10 cellular contexts compared by ENCODE assay signal in the genomic region with DNA sequence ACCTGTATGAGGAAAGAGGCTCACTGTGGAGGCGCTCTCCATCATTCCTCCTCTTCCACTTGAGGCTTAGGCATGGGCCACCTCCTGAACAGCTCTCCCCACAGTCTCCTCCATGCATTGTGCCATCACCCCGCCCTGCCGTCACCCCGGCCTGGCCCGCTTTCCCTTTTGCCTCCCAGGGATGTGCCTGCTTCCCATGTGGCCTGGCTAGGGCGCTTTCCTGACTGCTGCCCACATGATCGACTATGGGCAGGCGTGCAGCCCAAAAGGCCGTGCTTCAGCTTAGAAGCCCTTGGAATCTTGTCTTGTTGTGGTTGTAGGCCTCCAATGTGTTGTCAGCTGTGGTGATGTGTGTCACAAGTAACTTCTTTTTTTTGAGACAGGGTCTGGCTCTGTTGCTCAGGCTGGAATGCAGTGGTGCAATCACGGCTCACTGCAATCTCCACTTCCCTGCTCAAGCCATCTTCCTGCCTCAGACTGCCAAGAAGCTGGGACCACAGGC. TPM values are rescaled to one million over a fixed set of nuclear protein-coding genes. Genes with fewer than 3 reads are reported as not detected.
A peak's percentile ranks its signal among the peaks of the same experiment; 100 is the strongest.
DNase-seq lines count a peak whose midpoint lies in the region; ATAC-seq, FAIRE-seq and TF ChIP-seq lines count a peak whose summit lies in the region.
"Had no signal": no experiment of that assay in that cellular context is flagged by ENCODE, and none has a peak within 500 bp of the region (broad histone marks: within the 10 kb centered on the region; RNA-seq: fewer than 3 reads in every experiment).

No MANE protein-coding gene starts in this region.

- H3K4me2 ChIP-seq in mammary epithelial cell (ENCODE audit: insufficient read depth, low read depth, low read length): no peak overlapping the region
- peak overlapping the region; percentile 96 for H3K4me2 ChIP-seq in HepG2 (ENCODE audit: low read depth, low read length)

- H3K79me2 ChIP-seq in mammary epithelial cell (ENCODE audit: insufficient read depth, low read length) (no peaks in the 10 kb centered on the region), HepG2 (ENCODE audit: insufficient read depth, low read length) (peaks cover 59% of the 10 kb centered on the region)

- no peak for DNase-seq in MCF 10A (ENCODE audit: unreplicated experiment)
- DNase-seq in mammary epithelial cell: no peak
- DNase-seq in activated naive CD8-positive, alpha-beta T cell treated with anti-CD3 and anti-CD28 coated beads, Interleukin-2, amount 50 U/mL, for 24 hours: no peak
- DNase-seq in HepG2 (ENCODE audit: low spot score): no peak
- DNase-seq in upper lobe of left lung: peak; percentile 75 to 80
- DNase-seq in KBM-7: no peak
- DNase-seq in middle frontal gyrus (ENCODE audit: extremely low spot score, low spot score): no peak
- DNase-seq: C1 segment of cervical spinal cord had no signal

- peaks cover 33% of the 10 kb centered on the region for H3K36me3 Mint-ChIP-seq in MCF 10A (ENCODE audit: insufficient read depth, unreplicated experiment)
- H3K36me3 Mint-ChIP-seq in activated naive CD8-positive, alpha-beta T cell treated with anti-CD3 and anti-CD28 coated beads, Interleukin-2, amount 50 U/mL, for 24 hours (ENCODE audit: low read depth): peaks cover 34% of the 10 kb centered on the region

- H2AFZ ChIP-seq in mammary epithelial cell (ENCODE audit: low read depth, low read length): no peak overlapping the region
- H2AFZ ChIP-seq in HepG2 (ENCODE audit: low read length): no peak overlapping the region

- no peak for TF ChIP-seq POLR2A in HepG2 (IDR thresholded peaks at IDR 0.05; ENCODE audit: insufficient read depth in 1 of 2, low read depth in 2 of 2, low read length in 2 of 2)
- peak in 1 of 4 donors; percentile 25 for TF ChIP-seq POLR2A in upper lobe of left lung (IDR thresholded peaks at IDR 0.05)

- peaks cover 10% of the 10 kb centered on the region for H3K4me1 ChIP-seq in mammary epithelial cell (ENCODE audit: insufficient read depth, low read length)
- peaks cover 54% of the 10 kb centered on the region for H3K4me1 ChIP-seq in HepG2 (ENCODE audit: insufficient read depth, low read length)
- H3K4me1 ChIP-seq in upper lobe of left lung: peaks cover 20 to 43% (median 37%) of the 10 kb centered on the region in 4 donors

- H3K9me3 ChIP-seq in mammary epithelial cell (replicated peaks; ENCODE audit: insufficient read depth, low read length): no peaks in the 10 kb centered on the region
- no peaks in the 10 kb centered on the region for H3K9me3 ChIP-seq in HepG2 (ENCODE audit: low read length)
- H3K9me3 ChIP-seq in upper lobe of left lung: no peaks in the 10 kb centered on the region

- no peak overlapping the region for H3K27ac ChIP-seq in mammary epithelial cell (ENCODE audit: insufficient read depth, low read depth, low read length)
- peak overlapping the region; percentile 84 for H3K27ac ChIP-seq in HepG2 (ENCODE audit: extremely low read length, insufficient read depth, low read length)
- H3K27ac ChIP-seq in upper lobe of left lung: peak overlapping the region; percentile 89 to 95 (median 91)

- H4K20me1 ChIP-seq in mammary epithelial cell (ENCODE audit: insufficient read depth, low read length) (no peaks in the 10 kb centered on the region), HepG2 (ENCODE audit: insufficient read depth, low read length) (0 out of 2 replicates have a peak, but pooled peaks cover 2% of the 10 kb centered on the region)

- BruUV-seq in MCF 10A (replicated peaks; lab: Mats Ljungman, UMichigan) (no TSS peak), mammary epithelial cell (replicated peaks; lab: Mats Ljungman, UMichigan) (no TSS peak), HepG2 (replicated peaks; lab: Mats Ljungman, UMichigan) (no TSS peak)

- ATAC-seq in activated naive CD8-positive, alpha-beta T cell treated with anti-CD3 and anti-CD28 coated beads, Interleukin-2, amount 50 U/mL, for 24 hours: no peak
- ATAC-seq in HepG2: no peak
- peak; percentile 42 to 56 for ATAC-seq in upper lobe of left lung (ENCODE audit: low FRiP score in 2 of 2)
- no peak for ATAC-seq in SK-N-SH treated with all-trans-retinoic acid at 6 μM for 48 hours

- H3K9ac ChIP-seq in mammary epithelial cell (ENCODE audit: insufficient read depth, low read length) (no peak overlapping the region), HepG2 (ENCODE audit: insufficient read depth, low read depth, low read length) (peak overlapping the region; percentile 92; the same call in 1 of the 2 replicates)

- H3K27ac Mint-ChIP-seq in MCF 10A (ENCODE audit: low read depth, unreplicated experiment): peak overlapping the region; percentile 93
- H3K27ac Mint-ChIP-seq in activated naive CD8-positive, alpha-beta T cell treated with anti-CD3 and anti-CD28 coated beads, Interleukin-2, amount 50 U/mL, for 24 hours: no peak overlapping the region

- H3K4me3 Mint-ChIP-seq in MCF 10A (ENCODE audit: unreplicated experiment): peak overlapping the region; percentile 84
- peak overlapping the region; percentile 88 for H3K4me3 Mint-ChIP-seq in activated naive CD8-positive, alpha-beta T cell treated with anti-CD3 and anti-CD28 coated beads, Interleukin-2, amount 50 U/mL, for 24 hours

- 73% methylated on average over 6 of the region's 10 CpGs for WGBS in mammary epithelial cell (ENCODE audit: low coverage, missing lambda C conversion rate)
- 91% methylated on average over 7 of the region's 10 CpGs for whole genome bisulfite sequencing in HepG2 (ENCODE audit: low lambda C conversion rate)
- WGBS in upper lobe of left lung, 2 donors: 56 to 77% methylated on average over 10 of the region's 10 CpGs

- in situ Hi-C loops in mammary epithelial cell (cut with MboI; ENCODE audit: low sequenced_read_pairs in 2 of 2): no loop called here
- in situ Hi-C loops in HepG2 (cut with HindIII; ENCODE audit: extremely low pct_ligation_motif_present, low pct_unique_long_range_greater_than_20kb): no loop called here
- in situ Hi-C loops in KBM-7 (cut with MboI; ENCODE audit: low pct_unique_long_range_greater_than_20kb, low sequenced_read_pairs): no loop called here

- no peaks in the 10 kb centered on the region for H3K9me3 Mint-ChIP-seq in MCF 10A (ENCODE audit: unreplicated experiment)
- no peaks in the 10 kb centered on the region for H3K9me3 Mint-ChIP-seq in activated naive CD8-positive, alpha-beta T cell treated with anti-CD3 and anti-CD28 coated beads, Interleukin-2, amount 50 U/mL, for 24 hours

- TF ChIP-seq RAD21 in HepG2 (CRISPR knock-in tag; IDR thresholded peaks at IDR 0.05): no peak

- POLR2A ChIA-PET in MCF 10A (lab: Yijun Ruan, JAX) (no interaction called here), HepG2 (lab: Yijun Ruan, JAX) (interaction anchor here (1.3 to 5.4 kb wide), 4 partner anchors 11 to 80 kb away, joined by 3 to 41 read pairs (median 8); a partner anchor contains a TSS)

- no peaks in the 10 kb centered on the region for H3K27me3 ChIP-seq in mammary epithelial cell (ENCODE audit: insufficient read depth, low read length)
- H3K27me3 ChIP-seq in HepG2 (ENCODE audit: control insufficient read depth in 1 of 2, insufficient read depth in 2 of 2, low read length in 2 of 2): no peaks in the 10 kb centered on the region; a peak in 1 of 5 replicates
- no peaks in the 10 kb centered on the region for H3K27me3 ChIP-seq in upper lobe of left lung

- peaks cover 24% of the 10 kb centered on the region for H3K4me1 Mint-ChIP-seq in MCF 10A (ENCODE audit: insufficient read depth, unreplicated experiment)
- H3K4me1 Mint-ChIP-seq in activated naive CD8-positive, alpha-beta T cell treated with anti-CD3 and anti-CD28 coated beads, Interleukin-2, amount 50 U/mL, for 24 hours: peaks cover 39% of the 10 kb centered on the region

- no peaks in the 10 kb centered on the region for H3K27me3 Mint-ChIP-seq in MCF 10A (ENCODE audit: insufficient read depth, unreplicated experiment)
- H3K27me3 Mint-ChIP-seq in activated naive CD8-positive, alpha-beta T cell treated with anti-CD3 and anti-CD28 coated beads, Interleukin-2, amount 50 U/mL, for 24 hours: no peaks in the 10 kb centered on the region

- TF ChIP-seq CTCF in MCF 10A (IDR thresholded peaks at IDR 0.05; ENCODE audit: unreplicated experiment): no peak
- no peak for TF ChIP-seq CTCF in mammary epithelial cell (conservative IDR thresholded peaks at IDR 0.05 in 1 of 2, IDR thresholded peaks at IDR 0.05 in 1 of 2; ENCODE audit: extremely low read depth in 1 of 2, insufficient read depth in 1 of 2, low read depth in 1 of 2, low read length in 2 of 2)
- no peak for TF ChIP-seq CTCF in HepG2 (CRISPR knock-in tag; IDR thresholded peaks at IDR 0.05)
- no peak for TF ChIP-seq CTCF in upper lobe of left lung (IDR thresholded peaks at IDR 0.05)

- H3K36me3 ChIP-seq in mammary epithelial cell (ENCODE audit: insufficient read depth, low read length) (no peaks in the 10 kb centered on the region), HepG2 (replicated peaks in 1 of 2; ENCODE audit: control insufficient read depth in 1 of 2, insufficient read depth in 2 of 2, low read length in 2 of 2) (peaks cover 23 to 51% of the 10 kb centered on the region in 2 experiments), upper lobe of left lung (peaks cover 0 to 18% (median 6%) of the 10 kb centered on the region in 4 donors)

- no peak overlapping the region for H3K4me3 ChIP-seq in mammary epithelial cell (replicated peaks in 1 of 3; ENCODE audit: insufficient read depth in 1 of 3, low read depth in 2 of 3, low read length in 3 of 3)
- peak overlapping the region; percentile 74 to 81 (median 77); a peak in 5 of 6 replicates for H3K4me3 ChIP-seq in HepG2 (replicated peaks in 1 of 3; ENCODE audit: insufficient read depth in 1 of 3, low read depth in 2 of 3, low read length in 3 of 3)
- H3K4me3 ChIP-seq in upper lobe of left lung: no peak overlapping the region

- intact Hi-C loops in MCF 10A (cut with micrococcal nuclease): no loop called here
- intact Hi-C loops in mammary epithelial cell (cut with micrococcal nuclease): no loop called here
- intact Hi-C loops in HepG2 (cut with micrococcal nuclease; ENCODE audit: unreplicated experiment): no loop called here

- dilution Hi-C loops in mammary epithelial cell (cut with HindIII; ENCODE audit: low sequenced_read_pairs): no loop called here

- TF ChIP-seq EP300 in HepG2 (IDR thresholded peaks at IDR 0.05; ENCODE audit: low read depth in 2 of 2, low read length in 2 of 2) (no peak), HepG2 (CRISPR knock-in tag; IDR thresholded peaks at IDR 0.05; ENCODE audit: borderline replicate concordance) (no peak), upper lobe of left lung (IDR thresholded peaks at IDR 0.05) (no peak)

- no peak for FAIRE-seq in HepG2 (lab: Jason Lieb, UNC)
- FAIRE-seq: TTC549 had no signal

- CTCF ChIA-PET in MCF 10A (lab: Yijun Ruan, JAX): interaction anchor here (1.3 to 2.0 kb wide), 3 partner anchors 10 to 30 kb away, joined by 3 to 8 read pairs (median 4); no protein-coding TSS in a partner anchor
- CTCF ChIA-PET in mammary epithelial cell (lab: Charles Lee; ENCODE audit: low non-redundant PET): no interaction called here
- CTCF ChIA-PET in HepG2 (lab: Yijun Ruan, JAX; ENCODE audit: low intra/inter-chr PET ratio, low total read pairs): no interaction called here

RNA-seq across cellular contexts. Expression of a gene that starts 1.8 kb away (rescaled TPM):
- total RNA-seq in MCF 10A (2022) (3.5 and 3.6 TPM in 2 replicates), mammary epithelial cell (1 to 10 TPM; 1.6 to 8.3 TPM), HepG2 (2016; rRNA removed; fragmentation: Illumina TruSeq; extraction: Trizol) (4.1 and 7.5 TPM in 2 replicates), upper lobe of left lung (100 to 1,000 TPM in 1 of 6 donors, 10 to 100 TPM in 5; 12.1 to 123 (median 24.1) TPM)
- polyA plus RNA-seq in mammary epithelial cell (1.2 TPM), HepG2 (2011; rRNA removed) (3.2 and 3.8 TPM in 2 replicates)
- polyA minus RNA-seq in mammary epithelial cell: 5.7 TPM
- 7.2 and 7.8 TPM in 2 replicates for total RNA-seq in HepG2 (2016; cell fraction: cytosol; rRNA removed; fragmentation: Illumina TruSeq; extraction: Trizol; ENCODE audit: low read depth)
- total RNA-seq in HepG2 (2016; cell fraction: insoluble cytoplasmic fraction; rRNA removed; fragmentation: Illumina TruSeq; extraction: Trizol): 3.7 and 6.7 TPM in 2 replicates
- 4.8 and 5.6 TPM in 2 replicates for total RNA-seq in HepG2 (2016; cell fraction: membrane; rRNA removed; fragmentation: Illumina TruSeq; extraction: Trizol)
- total RNA-seq in HepG2 (2016; cell fraction: nucleus; rRNA removed; fragmentation: Illumina TruSeq; extraction: Trizol): 17.1 and 19.7 TPM in 2 replicates
- polyA plus RNA-seq in HepG2 (2011; cell fraction: cytosol; rRNA removed): 2.5 and 2.7 TPM in 2 replicates
- polyA plus RNA-seq in HepG2 (2011; cell fraction: nucleus; rRNA removed): 4.0 and 4.3 TPM in 2 replicates
- 1.2 and 1.4 TPM in 2 replicates for polyA plus RNA-seq in HepG2 (2012)
- 0.95 and 2.7 TPM in 2 replicates for polyA plus RNA-seq in HepG2 (2016; cell fraction: cytosol; fragmentation: Illumina TruSeq; extraction: Trizol; ENCODE audit: low read depth)
- 1.9 and 3.9 TPM in 2 replicates for polyA plus RNA-seq in HepG2 (2016; cell fraction: insoluble cytoplasmic fraction; fragmentation: Illumina TruSeq; extraction: Trizol; ENCODE audit: low read depth)
- polyA plus RNA-seq in HepG2 (2016; cell fraction: membrane; fragmentation: Illumina TruSeq; extraction: Trizol; ENCODE audit: low read depth): 1.4 and 1.6 TPM in 2 replicates
- polyA plus RNA-seq in HepG2 (2016; cell fraction: nucleus; fragmentation: Illumina TruSeq; extraction: Trizol; ENCODE audit: insufficient read depth, low read depth): 4.9 and 8.0 TPM in 2 replicates
- 10.0 and 39.9 TPM in 2 replicates for polyA minus RNA-seq in HepG2 (2011; rRNA and poly(A)+ RNA removed; ENCODE audit: low replicate concordance)
- 2.6 and 3.3 TPM in 2 replicates for polyA minus RNA-seq in HepG2 (2011; cell fraction: cytosol; rRNA and poly(A)+ RNA removed)
- 44.3 and 59.4 TPM in 2 replicates for polyA minus RNA-seq in HepG2 (2011; cell fraction: nucleus; rRNA and poly(A)+ RNA removed)

RNA-seq across cellular contexts. Expression of a gene that starts 2.0 kb away (rescaled TPM):
- total RNA-seq in MCF 10A (2022) (8.4 and 10.1 TPM in 2 replicates), mammary epithelial cell (10 to 100 TPM in 1 of 2 donors, under 1 TPM in 1; 0.73 to 18.0 TPM), HepG2 (2016; rRNA removed; fragmentation: Illumina TruSeq; extraction: Trizol) (34.8 and 38.4 TPM in 2 replicates), upper lobe of left lung (10 to 100 TPM; 15.4 to 31.4 (median 19.2) TPM)
- polyA plus RNA-seq in mammary epithelial cell (0.93 TPM), HepG2 (2011; rRNA removed) (33.0 and 42.2 TPM in 2 replicates)
- polyA minus RNA-seq in mammary epithelial cell: 0.26 TPM
- 10.3 and 10.8 TPM in 2 replicates for total RNA-seq in HepG2 (2016; cell fraction: cytosol; rRNA removed; fragmentation: Illumina TruSeq; extraction: Trizol; ENCODE audit: low read depth)
- 30.5 and 35.2 TPM in 2 replicates for total RNA-seq in HepG2 (2016; cell fraction: insoluble cytoplasmic fraction; rRNA removed; fragmentation: Illumina TruSeq; extraction: Trizol)
- total RNA-seq in HepG2 (2016; cell fraction: membrane; rRNA removed; fragmentation: Illumina TruSeq; extraction: Trizol): 34.2 and 36.9 TPM in 2 replicates
- 25.0 and 31.2 TPM in 2 replicates for total RNA-seq in HepG2 (2016; cell fraction: nucleus; rRNA removed; fragmentation: Illumina TruSeq; extraction: Trizol)
- 34.7 and 58.3 TPM in 2 replicates for polyA plus RNA-seq in HepG2 (2011; cell fraction: cytosol; rRNA removed)
- polyA plus RNA-seq in HepG2 (2011; cell fraction: nucleus; rRNA removed): 25.0 and 33.0 TPM in 2 replicates
- polyA plus RNA-seq in HepG2 (2012): 22.2 and 36.3 TPM in 2 replicates
- 19.9 and 25.0 TPM in 2 replicates for polyA plus RNA-seq in HepG2 (2016; cell fraction: cytosol; fragmentation: Illumina TruSeq; extraction: Trizol; ENCODE audit: low read depth)
- polyA plus RNA-seq in HepG2 (2016; cell fraction: insoluble cytoplasmic fraction; fragmentation: Illumina TruSeq; extraction: Trizol; ENCODE audit: low read depth): 36.4 and 46.3 TPM in 2 replicates
- polyA plus RNA-seq in HepG2 (2016; cell fraction: membrane; fragmentation: Illumina TruSeq; extraction: Trizol; ENCODE audit: low read depth): 41.1 and 42.5 TPM in 2 replicates
- 34.8 and 36.2 TPM in 2 replicates for polyA plus RNA-seq in HepG2 (2016; cell fraction: nucleus; fragmentation: Illumina TruSeq; extraction: Trizol; ENCODE audit: insufficient read depth, low read depth)
- polyA minus RNA-seq in HepG2 (2011; rRNA and poly(A)+ RNA removed; ENCODE audit: low replicate concordance): 45.8 and 71.1 TPM in 2 replicates
- 33.7 and 34.5 TPM in 2 replicates for polyA minus RNA-seq in HepG2 (2011; cell fraction: cytosol; rRNA and poly(A)+ RNA removed)
- polyA minus RNA-seq in HepG2 (2011; cell fraction: nucleus; rRNA and poly(A)+ RNA removed): 13.3 and 15.4 TPM in 2 replicates

RNA-seq across cellular contexts. Expression of a gene that starts 16.3 kb away (rescaled TPM):
- not detected in 2 replicates for total RNA-seq in MCF 10A (2022)
- under 1 TPM in 1 of 2 donors, not detected in 1; 0.17 TPM for total RNA-seq in mammary epithelial cell
- 0.23 TPM for polyA plus RNA-seq in mammary epithelial cell
- polyA minus RNA-seq in mammary epithelial cell: not detected
- 94.6 and 172 TPM in 2 replicates for total RNA-seq in HepG2 (2016; rRNA removed; fragmentation: Illumina TruSeq; extraction: Trizol)
- 63.6 and 75.7 TPM in 2 replicates for total RNA-seq in HepG2 (2016; cell fraction: cytosol; rRNA removed; fragmentation: Illumina TruSeq; extraction: Trizol; ENCODE audit: low read depth)
- 93.3 and 178 TPM in 2 replicates for total RNA-seq in HepG2 (2016; cell fraction: insoluble cytoplasmic fraction; rRNA removed; fragmentation: Illumina TruSeq; extraction: Trizol)
- 68.9 and 86.6 TPM in 2 replicates for total RNA-seq in HepG2 (2016; cell fraction: membrane; rRNA removed; fragmentation: Illumina TruSeq; extraction: Trizol)
- 126 and 156 TPM in 2 replicates for total RNA-seq in HepG2 (2016; cell fraction: nucleus; rRNA removed; fragmentation: Illumina TruSeq; extraction: Trizol)
- 134 and 157 TPM in 2 replicates for polyA plus RNA-seq in HepG2 (2011; rRNA removed)
- 197 and 233 TPM in 2 replicates for polyA plus RNA-seq in HepG2 (2011; cell fraction: cytosol; rRNA removed)
- polyA plus RNA-seq in HepG2 (2011; cell fraction: nucleus; rRNA removed): 164 and 202 TPM in 2 replicates
- 37.9 and 77.4 TPM in 2 replicates for polyA plus RNA-seq in HepG2 (2012)
- 96.7 and 115 TPM in 2 replicates for polyA plus RNA-seq in HepG2 (2016; cell fraction: cytosol; fragmentation: Illumina TruSeq; extraction: Trizol; ENCODE audit: low read depth)
- polyA plus RNA-seq in HepG2 (2016; cell fraction: insoluble cytoplasmic fraction; fragmentation: Illumina TruSeq; extraction: Trizol; ENCODE audit: low read depth): 134 and 138 TPM in 2 replicates
- polyA plus RNA-seq in HepG2 (2016; cell fraction: membrane; fragmentation: Illumina TruSeq; extraction: Trizol; ENCODE audit: low read depth): 82.1 and 99.5 TPM in 2 replicates
- polyA plus RNA-seq in HepG2 (2016; cell fraction: nucleus; fragmentation: Illumina TruSeq; extraction: Trizol; ENCODE audit: insufficient read depth, low read depth): 420 and 455 TPM in 2 replicates
- polyA minus RNA-seq in HepG2 (2011; rRNA and poly(A)+ RNA removed; ENCODE audit: low replicate concordance): 22.1 TPM in 1 of 2 replicates, not detected in the other
- 17.4 and 20.0 TPM in 2 replicates for polyA minus RNA-seq in HepG2 (2011; cell fraction: cytosol; rRNA and poly(A)+ RNA removed)
- polyA minus RNA-seq in HepG2 (2011; cell fraction: nucleus; rRNA and poly(A)+ RNA removed): 6.1 and 7.3 TPM in 2 replicates
- total RNA-seq in upper lobe of left lung: 100 to 1,000 TPM in 5 of 6 donors, 10 to 100 TPM in 1; 54.2 to 303 (median 160) TPM

RNA-seq across cellular contexts. Expression of a gene that starts 43.5 kb away (rescaled TPM):
- total RNA-seq in MCF 10A (2022) (80.8 and 83.0 TPM in 2 replicates), mammary epithelial cell (10 to 100 TPM in 1 of 2 donors, 1 to 10 TPM in 1; 5.6 to 33.5 TPM), HepG2 (2016; rRNA removed; fragmentation: Illumina TruSeq; extraction: Trizol) (86.4 and 108 TPM in 2 replicates), upper lobe of left lung (100 to 1,000 TPM in 4 of 6 donors, 10 to 100 TPM in 2; 65.2 to 125 (median 105) TPM)
- polyA plus RNA-seq in mammary epithelial cell (3.9 TPM), HepG2 (2011; rRNA removed) (69.9 and 87.9 TPM in 2 replicates)
- polyA minus RNA-seq in mammary epithelial cell: 4.7 TPM
- 34.3 and 36.1 TPM in 2 replicates for total RNA-seq in HepG2 (2016; cell fraction: cytosol; rRNA removed; fragmentation: Illumina TruSeq; extraction: Trizol; ENCODE audit: low read depth)
- total RNA-seq in HepG2 (2016; cell fraction: insoluble cytoplasmic fraction; rRNA removed; fragmentation: Illumina TruSeq; extraction: Trizol): 77.5 and 106 TPM in 2 replicates
- 112 and 119 TPM in 2 replicates for total RNA-seq in HepG2 (2016; cell fraction: membrane; rRNA removed; fragmentation: Illumina TruSeq; extraction: Trizol)
- 81.1 and 91.5 TPM in 2 replicates for total RNA-seq in HepG2 (2016; cell fraction: nucleus; rRNA removed; fragmentation: Illumina TruSeq; extraction: Trizol)
- 58.9 and 82.1 TPM in 2 replicates for polyA plus RNA-seq in HepG2 (2011; cell fraction: cytosol; rRNA removed)
- polyA plus RNA-seq in HepG2 (2011; cell fraction: nucleus; rRNA removed): 189 and 195 TPM in 2 replicates
- polyA plus RNA-seq in HepG2 (2012): 52.5 and 64.7 TPM in 2 replicates
- polyA plus RNA-seq in HepG2 (2016; cell fraction: cytosol; fragmentation: Illumina TruSeq; extraction: Trizol; ENCODE audit: low read depth): 22.0 and 24.7 TPM in 2 replicates
- polyA plus RNA-seq in HepG2 (2016; cell fraction: insoluble cytoplasmic fraction; fragmentation: Illumina TruSeq; extraction: Trizol; ENCODE audit: low read depth): 82.2 and 105 TPM in 2 replicates
- polyA plus RNA-seq in HepG2 (2016; cell fraction: membrane; fragmentation: Illumina TruSeq; extraction: Trizol; ENCODE audit: low read depth): 77.8 and 77.9 TPM in 2 replicates
- polyA plus RNA-seq in HepG2 (2016; cell fraction: nucleus; fragmentation: Illumina TruSeq; extraction: Trizol; ENCODE audit: insufficient read depth, low read depth): 138 and 155 TPM in 2 replicates
- 81.7 and 98.0 TPM in 2 replicates for polyA minus RNA-seq in HepG2 (2011; rRNA and poly(A)+ RNA removed; ENCODE audit: low replicate concordance)
- 35.3 and 35.6 TPM in 2 replicates for polyA minus RNA-seq in HepG2 (2011; cell fraction: cytosol; rRNA and poly(A)+ RNA removed)
- polyA minus RNA-seq in HepG2 (2011; cell fraction: nucleus; rRNA and poly(A)+ RNA removed): 50.5 and 54.6 TPM in 2 replicates

RNA-seq across cellular contexts. Expression of a gene that starts 54.0 kb away (rescaled TPM):
- total RNA-seq in MCF 10A (2022) (1.7 and 2.0 TPM in 2 replicates), mammary epithelial cell (1 to 10 TPM; 2.0 to 2.3 TPM), HepG2 (2016; rRNA removed; fragmentation: Illumina TruSeq; extraction: Trizol) (3.1 and 4.5 TPM in 2 replicates), upper lobe of left lung (1 to 10 TPM; 3.0 to 6.5 (median 5.5) TPM)
- polyA plus RNA-seq in mammary epithelial cell (1.1 TPM), HepG2 (2011; rRNA removed) (3.2 and 3.8 TPM in 2 replicates)
- 2.6 TPM for polyA minus RNA-seq in mammary epithelial cell
- 0.71 TPM in 2 replicates for total RNA-seq in HepG2 (2016; cell fraction: cytosol; rRNA removed; fragmentation: Illumina TruSeq; extraction: Trizol; ENCODE audit: low read depth)
- 3.6 and 3.8 TPM in 2 replicates for total RNA-seq in HepG2 (2016; cell fraction: insoluble cytoplasmic fraction; rRNA removed; fragmentation: Illumina TruSeq; extraction: Trizol)
- total RNA-seq in HepG2 (2016; cell fraction: membrane; rRNA removed; fragmentation: Illumina TruSeq; extraction: Trizol): 1.9 and 2.5 TPM in 2 replicates
- total RNA-seq in HepG2 (2016; cell fraction: nucleus; rRNA removed; fragmentation: Illumina TruSeq; extraction: Trizol): 1.8 and 3.2 TPM in 2 replicates
- 2.6 and 4.5 TPM in 2 replicates for polyA plus RNA-seq in HepG2 (2011; cell fraction: cytosol; rRNA removed)
- polyA plus RNA-seq in HepG2 (2011; cell fraction: nucleus; rRNA removed): 5.8 and 5.9 TPM in 2 replicates
- 2.1 and 3.1 TPM in 2 replicates for polyA plus RNA-seq in HepG2 (2012)
- polyA plus RNA-seq in HepG2 (2016; cell fraction: cytosol; fragmentation: Illumina TruSeq; extraction: Trizol; ENCODE audit: low read depth): 0.67 and 0.68 TPM in 2 replicates
- 3.7 and 4.2 TPM in 2 replicates for polyA plus RNA-seq in HepG2 (2016; cell fraction: insoluble cytoplasmic fraction; fragmentation: Illumina TruSeq; extraction: Trizol; ENCODE audit: low read depth)
- 1.2 and 1.8 TPM in 2 replicates for polyA plus RNA-seq in HepG2 (2016; cell fraction: membrane; fragmentation: Illumina TruSeq; extraction: Trizol; ENCODE audit: low read depth)
- polyA plus RNA-seq in HepG2 (2016; cell fraction: nucleus; fragmentation: Illumina TruSeq; extraction: Trizol; ENCODE audit: insufficient read depth, low read depth): 5.2 and 9.1 TPM in 2 replicates
- polyA minus RNA-seq in HepG2 (2011; rRNA and poly(A)+ RNA removed; ENCODE audit: low replicate concordance): 0.37 and 3.7 TPM in 2 replicates
- 2.5 and 3.9 TPM in 2 replicates for polyA minus RNA-seq in HepG2 (2011; cell fraction: cytosol; rRNA and poly(A)+ RNA removed)
- 1.8 and 2.4 TPM in 2 replicates for polyA minus RNA-seq in HepG2 (2011; cell fraction: nucleus; rRNA and poly(A)+ RNA removed)

Comparison
In these comparisons a context has a peak if more than half of its experiments do, and no peak if none do; other contexts are left out.
1. DNase-seq: peak in upper lobe of left lung (2 of 2); none in MCF 10A (single experiment), mammary epithelial cell (single experiment), activated naive CD8-positive, alpha-beta T cell treated with anti-CD3 and anti-CD28 coated beads, Interleukin-2, amount 50 U/mL, for 24 hours (single experiment), HepG2 (single experiment), KBM-7 (single experiment) and middle frontal gyrus (single experiment).
2. H3K4me3 ChIP-seq: peak in HepG2 (3 of 3); none in mammary epithelial cell (0 of 3) and upper lobe of left lung (0 of 4).
3. ATAC-seq: peak in upper lobe of left lung (2 of 2); none in activated naive CD8-positive, alpha-beta T cell treated with anti-CD3 and anti-CD28 coated beads, Interleukin-2, amount 50 U/mL, for 24 hours (single experiment), HepG2 (single experiment) and SK-N-SH treated with all-trans-retinoic acid at 6 μM for 48 hours (single experiment).
4. RNA of a gene that starts 16.3 kb away (total RNA-seq): 54.2 to 303 TPM in upper lobe of left lung and 63.6 to 178 TPM in HepG2; 0.17 TPM in mammary epithelial cell and not detected in MCF 10A; every median in the first group is over 10 times any median in the second.